ENCODE assay signal across 26 cellular contexts in the genomic region with DNA sequence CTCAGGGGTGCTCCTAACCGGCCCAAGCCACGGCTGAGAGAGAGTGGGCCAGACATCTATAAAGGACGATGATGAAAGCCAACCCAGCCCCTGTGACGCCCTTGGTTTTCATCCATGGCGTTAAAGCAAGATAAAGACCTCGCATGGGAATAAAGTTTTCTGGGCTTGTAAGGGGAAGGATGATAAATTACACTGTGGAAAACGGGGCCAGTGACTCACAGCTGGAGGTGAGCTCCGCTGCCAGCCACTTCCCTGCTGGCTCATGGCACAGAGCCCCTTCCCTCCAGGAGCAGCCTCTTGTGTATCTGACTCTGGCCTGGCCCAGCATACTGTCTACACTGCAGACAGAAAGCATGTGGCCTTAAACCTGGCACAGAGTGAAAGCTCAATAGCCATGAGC.
DNase-seq lines count a peak whose midpoint lies in the region; ATAC-seq and TF ChIP-seq lines count a peak whose summit lies in the region.
"Had no signal": no experiment of that assay in that cellular context is flagged by ENCODE, and none has a peak within 500 bp of the region (broad histone marks: within the 10 kb centered on the region; RNA-seq: fewer than 3 reads in every experiment).

No MANE protein-coding gene starts in this region.

- POLR2A ChIA-PET in PC-9 (lab: Charles Lee; ENCODE audit: unreplicated experiment) = no interaction called here

- no peaks in the 10 kb centered on the region for H4K20me1 ChIP-seq in PC-9 (ENCODE audit: insufficient read depth)
- H4K20me1 ChIP-seq: BLaER1 had no signal

- H3K79me2 ChIP-seq in PC-9 (ENCODE audit: low read depth) = no peaks in the 10 kb centered on the region

- H3K4me1 ChIP-seq in PC-9 (replicated peaks; ENCODE audit: insufficient read depth) = no peaks in the 10 kb centered on the region
- H3K4me1 ChIP-seq: esophagus squamous epithelium, upper lobe of right lung had no signal

- no peak overlapping the region for H3K4me2 ChIP-seq in PC-9

- H3K4me3 ChIP-seq in brain microvascular endothelial cell (ENCODE audit: low read depth, low read length) (no peak overlapping the region), PC-9 (no peak overlapping the region)
- H3K4me3 ChIP-seq: BLaER1, esophagus squamous epithelium, upper lobe of right lung had no signal

- H2AFZ ChIP-seq in PC-9 = no peak overlapping the region

- TF ChIP-seq CTCF in brain microvascular endothelial cell (IDR thresholded peaks at IDR 0.05; ENCODE audit: low read depth, low read length, missing control alignments) (no peak), PC-9 (conservative IDR thresholded peaks at IDR 0.05) (no peak)

- ATAC-seq in Right ventricle myocardium inferior (peak; percentile 96), HG02970 (IDR thresholded peaks at IDR 0.05; ENCODE audit: low FRiP score, unreplicated experiment) (no peak), HG03521 (IDR thresholded peaks at IDR 0.05; ENCODE audit: unreplicated experiment) (no peak)
- ATAC-seq: activated T-cell treated with anti-CD3 and anti-CD28 coated beads, Interleukin-2, amount 50 U/mL, for 4 hours; T-cell; upper lobe of right lung had no signal

- intact Hi-C loops in Right ventricle myocardium inferior (cut with DNase I) (no loop called here), cardiac septum (cut with DNase I) (no loop called here), PC-9 (cut with micrococcal nuclease; ENCODE audit: unreplicated experiment) (no loop called here)

- H3K27ac ChIP-seq in brain microvascular endothelial cell (no peak overlapping the region), PC-9 (no peak overlapping the region)
- H3K27ac ChIP-seq: BLaER1, esophagus squamous epithelium, HL-60, upper lobe of right lung had no signal

- in situ Hi-C loops in brain microvascular endothelial cell (cut with HindIII; ENCODE audit: low pct_ligation_motif_present, low sequenced_read_pairs) = no loop called here

- H3K9me2 ChIP-seq in PC-9 (ENCODE audit: insufficient read depth) = no peaks in the 10 kb centered on the region

- H3K9me3 ChIP-seq in PC-9 (ENCODE audit: insufficient read depth, low read depth) = no peaks in the 10 kb centered on the region
- H3K9me3 ChIP-seq: BLaER1, esophagus squamous epithelium, upper lobe of right lung had no signal

- no peaks in the 10 kb centered on the region for H3F3A ChIP-seq in PC-9 (ENCODE audit: insufficient read depth, low read depth)

- H3K36me3 ChIP-seq in brain microvascular endothelial cell (replicated peaks) (no peaks in the 10 kb centered on the region), PC-9 (ENCODE audit: low read depth) (no peaks in the 10 kb centered on the region)
- H3K36me3 ChIP-seq: BLaER1, esophagus squamous epithelium, upper lobe of right lung had no signal

- DNase-seq in Right ventricle myocardium inferior (ENCODE audit: missing footprints) = no peak
- DNase-seq in cardiac septum (ENCODE audit: low spot score) = no peak
- peak; percentile 9 for DNase-seq in brain microvascular endothelial cell
- peak; percentile 60 for DNase-seq in mucosa of gallbladder (ENCODE audit: low spot score)
- DNase-seq in OCI-M2 (lab: John Stamatoyannopoulos, UW; ENCODE audit: unreplicated experiment) = no peak
- DNase-seq in PC-9 = no peak
- DNase-seq: ACHN; activated CD4-positive, alpha-beta T cell treated with anti-CD3 and anti-CD28 coated beads for 4 hours; activated naive CD4-positive, alpha-beta T cell; activated T-cell treated with anti-CD3 and anti-CD28 coated beads, Interleukin-2, amount 50 U/mL, for 4 hours; amygdala; effector memory CD4-positive, alpha-beta T cell; EL; esophagus squamous epithelium; kidney glomerular epithelial cell; mesenchymal stem cell; NCI-H524 treated with DMSO at 0.1 percent for 48 hours; occipital lobe; retina; stimulated activated CD4-positive, alpha-beta T cell treated with anti-CD3 and anti-CD28 coated beads, Interleukin-12 subunit alpha, Interleukin-12 subunit beta, amount 100 ng/mL, for 4 hours; T-cell had no signal

- no TSS peak for BruUV-seq in PC-9 (replicated peaks; lab: Mats Ljungman, UMichigan)

- CTCF ChIA-PET in PC-9 (lab: Charles Lee) = no interaction called here

- H3K27me3 ChIP-seq in brain microvascular endothelial cell (replicated peaks) (no peaks in the 10 kb centered on the region), PC-9 (ENCODE audit: insufficient read depth, low read depth) (peaks cover 60% of the 10 kb centered on the region)
- H3K27me3 ChIP-seq: BLaER1, upper lobe of right lung had no signal

Comparison
In these comparisons a context has a peak if more than half of its experiments do, and no peak if none do; other contexts are left out.
1. DNase-seq: peak in brain microvascular endothelial cell (single experiment) and mucosa of gallbladder (single experiment); none in Right ventricle myocardium inferior (single experiment), cardiac septum (single experiment), OCI-M2 (single experiment) and PC-9 (0 of 2).